8 cellular contexts compared by ENCODE assay signal in genomic region chr20:2751347-2751867, GRCh38. TPM values are rescaled to one million over a fixed set of nuclear protein-coding genes. Genes with fewer than 3 reads are reported as not detected.
A peak's percentile ranks its signal among the peaks of the same experiment; 100 is the strongest.
DNase-seq lines count a peak whose midpoint lies in the region; ATAC-seq and TF ChIP-seq lines count a peak whose summit lies in the region.

No MANE protein-coding gene starts in this region.

- no peaks in the 10 kb centered on the region for H3K36me3 ChIP-seq in GM23248 (ENCODE audit: low read depth)
- no peaks in the 10 kb centered on the region for H3K36me3 ChIP-seq in Peyer's patch

- H3F3A ChIP-seq in GM23248 (ENCODE audit: insufficient read depth), result no peaks in the 10 kb centered on the region

- H3K27ac ChIP-seq in GM23248 (no peak overlapping the region), Peyer's patch (peak overlapping the region in 3 of 4 donors; percentile 32 to 49 (median 36))

- no peaks in the 10 kb centered on the region for H3K79me2 ChIP-seq in GM23248 (ENCODE audit: insufficient read depth)

- no peak overlapping the region for H3K9ac ChIP-seq in GM23248

- H3K9me3 ChIP-seq in GM23248 (ENCODE audit: low read depth) (no peaks in the 10 kb centered on the region), Peyer's patch (no peaks in the 10 kb centered on the region)

- TF ChIP-seq POLR2A in Peyer's patch (IDR thresholded peaks at IDR 0.05), result no peak

- H3K4me1 ChIP-seq in GM23248 (ENCODE audit: insufficient read depth) (peaks cover 7% of the 10 kb centered on the region), Peyer's patch (peaks cover 3 to 38% (median 18%) of the 10 kb centered on the region in 4 donors)

- 1 to 2% methylated on average over 9 to 25 of the region's 25 CpGs for WGBS in GM23248 (ENCODE audit: low coverage in 1 of 2, low lambda C conversion rate in 2 of 2, missing lambda C conversion rate in 2 of 2), 2 experiments

- ATAC-seq in GM21515 (IDR thresholded peaks at IDR 0.05; ENCODE audit: unreplicated experiment) (no peak), GM18861 (IDR thresholded peaks at IDR 0.05; ENCODE audit: unreplicated experiment) (no peak), HG03280 (IDR thresholded peaks at IDR 0.05; ENCODE audit: unreplicated experiment) (no peak)

- no peak for DNase-seq in GM23248
- peak in 1 of 3 donors; percentile 42 for DNase-seq in Peyer's patch
- peak; percentile 14 for DNase-seq in fibroblast of villous mesenchyme (ENCODE audit: low read depth)
- DNase-seq in skeletal muscle cell (ENCODE audit: low read depth), result no peak
- DNase-seq in stimulated activated CD8-positive, alpha-beta memory T cell treated with anti-CD3 and anti-CD28 coated beads, Interleukin-4, amount 100 ng/mL, for 48 hours, result no peak

- TF ChIP-seq CTCF in Peyer's patch (IDR thresholded peaks at IDR 0.05) (no peak), fibroblast of villous mesenchyme (IDR thresholded peaks at IDR 0.05; ENCODE audit: insufficient read depth, low read depth, low read length) (no peak)

- H3K9me2 ChIP-seq in GM23248 (ENCODE audit: insufficient read depth), result no peaks in the 10 kb centered on the region

- peak overlapping the region; percentile 69 for H3K4me2 ChIP-seq in GM23248 (ENCODE audit: unreplicated experiment)

- peak overlapping the region; percentile 48 for H2AFZ ChIP-seq in GM23248

- H3K27me3 ChIP-seq in GM23248 (replicated peaks; ENCODE audit: insufficient read depth) (peaks cover 64% of the 10 kb centered on the region), Peyer's patch (no peaks in the 10 kb centered on the region)

- in situ Hi-C loops in GM23248 (cut with MboI), result loop anchor here (10.0 kb wide), 1 partner anchor 103 kb away; no protein-coding TSS in a partner anchor

- no peaks in the 10 kb centered on the region for H4K20me1 ChIP-seq in GM23248 (ENCODE audit: insufficient read depth)

- peak overlapping the region; percentile 51 for H3K4me3 ChIP-seq in GM23248
- H3K4me3 ChIP-seq in Peyer's patch, result peak overlapping the region; percentile 27 to 64 (median 56)
- peak overlapping the region; percentile 46 for H3K4me3 ChIP-seq in fibroblast of villous mesenchyme (ENCODE audit: low read depth, low read length)
- peak overlapping the region; percentile 25 for H3K4me3 ChIP-seq in skeletal muscle cell (ENCODE audit: low read depth, low read length)

RNA-seq across cellular contexts. Expression of gene CPXM1, which starts 49.0 kb away (rescaled TPM):
- not detected in 2 replicates for total RNA-seq in GM23248 (2014; rRNA removed; shearing (Covaris generic))
- 0.08 TPM in 1 of 2 replicates, not detected in the other for polyA plus RNA-seq in GM23248 (2016; fragmentation: Nextera tagmentation; extraction: Ambion mirVana)
- total RNA-seq in Peyer's patch (1 to 10 TPM in 3 of 4 donors, not detected in 1; 1.1 to 2.5 (median 1.2) TPM), fibroblast of villous mesenchyme (7.4 and 10.8 TPM in 2 replicates)

RNA-seq across cellular contexts. Expression of gene EBF4, which starts 58.8 kb away (rescaled TPM):
- 0.76 TPM in 1 of 2 replicates, not detected in the other for total RNA-seq in GM23248 (2014; rRNA removed; shearing (Covaris generic))
- polyA plus RNA-seq in GM23248 (2016; fragmentation: Nextera tagmentation; extraction: Ambion mirVana), result 0.36 TPM in 1 of 2 replicates, not detected in the other
- total RNA-seq in Peyer's patch (10 to 100 TPM in 1 of 4 donors, 1 to 10 TPM in 3; 1.4 to 17.3 (median 5.1) TPM), fibroblast of villous mesenchyme (2.6 and 3.5 TPM in 2 replicates)
